Comparison of ENCODE assay signal across 1 cellular context in the genomic region with DNA sequence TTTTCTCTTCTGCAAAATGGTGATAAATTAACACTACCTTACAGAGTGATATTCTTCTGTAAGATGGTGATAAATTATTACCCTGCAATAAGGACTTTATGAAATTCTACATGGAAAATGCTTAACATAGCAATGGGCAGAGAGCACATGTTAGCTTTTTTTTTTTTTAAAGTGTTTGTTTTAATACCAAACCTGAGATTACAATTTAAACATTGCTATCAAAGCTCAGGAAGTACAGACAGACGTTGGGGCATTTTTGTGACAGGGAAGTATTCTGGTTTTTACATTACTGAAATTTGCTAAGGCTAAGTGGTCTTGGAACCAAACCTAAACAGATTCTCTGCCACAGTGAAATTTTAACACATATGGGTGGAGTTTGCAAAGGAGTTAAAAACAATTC.
TF ChIP-seq lines count a peak whose summit lies in the region.

No MANE protein-coding gene starts in this region.

TF ChIP-seq in GM23338, 12 proteins besides CTCF, POLR2A, EP300 and RAD21 (continued from another document):
- TF ChIP-seq, protein P1, sequence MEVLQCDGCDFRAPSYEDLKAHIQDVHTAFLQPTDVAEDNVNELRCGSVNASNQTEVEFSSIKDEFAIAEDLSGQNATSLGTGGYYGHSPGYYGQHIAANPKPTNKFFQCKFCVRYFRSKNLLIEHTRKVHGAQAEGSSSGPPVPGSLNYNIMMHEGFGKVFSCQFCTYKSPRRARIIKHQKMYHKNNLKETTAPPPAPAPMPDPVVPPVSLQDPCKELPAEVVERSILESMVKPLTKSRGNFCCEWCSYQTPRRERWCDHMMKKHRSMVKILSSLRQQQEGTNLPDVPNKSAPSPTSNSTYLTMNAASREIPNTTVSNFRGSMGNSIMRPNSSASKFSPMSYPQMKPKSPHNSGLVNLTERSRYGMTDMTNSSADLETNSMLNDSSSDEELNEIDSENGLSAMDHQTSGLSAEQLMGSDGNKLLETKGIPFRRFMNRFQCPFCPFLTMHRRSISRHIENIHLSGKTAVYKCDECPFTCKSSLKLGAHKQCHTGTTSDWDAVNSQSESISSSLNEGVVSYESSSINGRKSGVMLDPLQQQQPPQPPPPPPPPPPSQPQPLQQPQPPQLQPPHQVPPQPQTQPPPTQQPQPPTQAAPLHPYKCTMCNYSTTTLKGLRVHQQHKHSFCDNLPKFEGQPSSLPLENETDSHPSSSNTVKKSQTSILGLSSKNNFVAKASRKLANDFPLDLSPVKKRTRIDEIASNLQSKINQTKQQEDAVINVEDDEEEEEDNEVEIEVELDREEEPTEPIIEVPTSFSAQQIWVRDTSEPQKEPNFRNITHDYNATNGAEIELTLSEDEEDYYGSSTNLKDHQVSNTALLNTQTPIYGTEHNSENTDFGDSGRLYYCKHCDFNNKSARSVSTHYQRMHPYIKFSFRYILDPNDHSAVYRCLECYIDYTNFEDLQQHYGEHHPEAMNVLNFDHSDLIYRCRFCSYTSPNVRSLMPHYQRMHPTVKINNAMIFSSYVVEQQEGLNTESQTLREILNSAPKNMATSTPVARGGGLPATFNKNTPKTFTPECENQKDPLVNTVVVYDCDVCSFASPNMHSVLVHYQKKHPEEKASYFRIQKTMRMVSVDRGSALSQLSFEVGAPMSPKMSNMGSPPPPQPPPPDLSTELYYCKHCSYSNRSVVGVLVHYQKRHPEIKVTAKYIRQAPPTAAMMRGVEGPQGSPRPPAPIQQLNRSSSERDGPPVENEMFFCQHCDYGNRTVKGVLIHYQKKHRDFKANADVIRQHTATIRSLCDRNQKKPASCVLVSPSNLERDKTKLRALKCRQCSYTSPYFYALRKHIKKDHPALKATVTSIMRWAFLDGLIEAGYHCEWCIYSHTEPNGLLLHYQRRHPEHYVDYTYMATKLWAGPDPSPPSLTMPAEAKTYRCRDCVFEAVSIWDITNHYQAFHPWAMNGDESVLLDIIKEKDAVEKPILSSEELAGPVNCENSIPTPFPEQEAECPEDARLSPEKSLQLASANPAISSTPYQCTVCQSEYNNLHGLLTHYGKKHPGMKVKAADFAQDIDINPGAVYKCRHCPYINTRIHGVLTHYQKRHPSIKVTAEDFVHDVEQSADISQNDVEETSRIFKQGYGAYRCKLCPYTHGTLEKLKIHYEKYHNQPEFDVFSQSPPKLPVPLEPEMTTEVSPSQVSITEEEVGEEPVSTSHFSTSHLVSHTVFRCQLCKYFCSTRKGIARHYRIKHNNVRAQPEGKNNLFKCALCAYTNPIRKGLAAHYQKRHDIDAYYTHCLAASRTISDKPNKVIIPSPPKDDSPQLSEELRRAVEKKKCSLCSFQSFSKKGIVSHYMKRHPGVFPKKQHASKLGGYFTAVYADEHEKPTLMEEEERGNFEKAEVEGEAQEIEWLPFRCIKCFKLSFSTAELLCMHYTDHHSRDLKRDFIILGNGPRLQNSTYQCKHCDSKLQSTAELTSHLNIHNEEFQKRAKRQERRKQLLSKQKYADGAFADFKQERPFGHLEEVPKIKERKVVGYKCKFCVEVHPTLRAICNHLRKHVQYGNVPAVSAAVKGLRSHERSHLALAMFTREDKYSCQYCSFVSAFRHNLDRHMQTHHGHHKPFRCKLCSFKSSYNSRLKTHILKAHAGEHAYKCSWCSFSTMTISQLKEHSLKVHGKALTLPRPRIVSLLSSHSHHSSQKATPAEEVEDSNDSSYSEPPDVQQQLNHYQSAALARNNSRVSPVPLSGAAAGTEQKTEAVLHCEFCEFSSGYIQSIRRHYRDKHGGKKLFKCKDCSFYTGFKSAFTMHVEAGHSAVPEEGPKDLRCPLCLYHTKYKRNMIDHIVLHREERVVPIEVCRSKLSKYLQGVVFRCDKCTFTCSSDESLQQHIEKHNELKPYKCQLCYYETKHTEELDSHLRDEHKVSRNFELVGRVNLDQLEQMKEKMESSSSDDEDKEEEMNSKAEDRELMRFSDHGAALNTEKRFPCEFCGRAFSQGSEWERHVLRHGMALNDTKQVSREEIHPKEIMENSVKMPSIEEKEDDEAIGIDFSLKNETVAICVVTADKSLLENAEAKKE (CRISPR knock-in tag; IDR thresholded peaks at IDR 0.05) = no peak
- no peak for TF ChIP-seq STAT1 (IDR thresholded peaks at IDR 0.05; ENCODE audit: unreplicated experiment)
- TF ChIP-seq POLR2AphosphoS5 (IDR thresholded peaks at IDR 0.05; ENCODE audit: low read depth) = no peak
- no peak for TF ChIP-seq ZNF114 (CRISPR knock-in tag; IDR thresholded peaks at IDR 0.05)
- no peak for TF ChIP-seq EZH2phosphoT487 (IDR thresholded peaks at IDR 0.05; ENCODE audit: unreplicated experiment)
